Comparison of ENCODE assay signal across 21 cellular contexts in the genomic region with DNA sequence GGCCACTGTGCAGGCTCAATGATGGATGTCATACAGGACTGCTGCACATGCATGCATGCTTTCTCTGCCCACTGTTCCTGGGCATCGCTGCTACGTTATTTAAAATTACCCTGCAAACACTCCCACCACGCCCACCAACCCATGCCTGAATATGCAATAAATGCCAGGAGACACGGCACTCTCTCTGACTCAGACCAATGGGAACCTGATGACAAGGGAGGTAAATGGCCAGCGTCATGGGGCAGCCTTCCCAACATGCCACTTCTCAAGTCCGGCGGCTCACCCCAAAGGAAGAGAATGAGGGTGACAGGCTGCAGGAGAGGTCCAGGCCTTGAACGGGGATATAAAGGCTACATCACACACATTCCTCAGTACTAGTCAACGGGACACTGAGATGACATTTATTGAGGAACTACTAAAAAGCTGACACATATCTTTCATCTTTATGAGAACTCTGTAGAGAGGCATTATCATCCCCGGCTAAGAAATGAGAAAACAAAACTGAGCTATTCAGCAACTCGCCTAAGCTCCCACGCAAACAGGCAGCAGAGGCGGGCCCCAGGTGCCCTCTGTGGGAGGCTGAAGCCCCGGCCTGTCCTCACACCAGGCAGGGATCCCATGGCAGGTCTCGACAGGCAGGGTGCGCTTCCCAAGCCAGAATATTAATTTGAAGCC.
DNase-seq lines count a peak whose midpoint lies in the region; ATAC-seq and TF ChIP-seq lines count a peak whose summit lies in the region.
"Had no signal": no experiment of that assay in that cellular context is flagged by ENCODE, and none has a peak within 500 bp of the region (broad histone marks: within the 10 kb centered on the region; RNA-seq: fewer than 3 reads in every experiment).

No MANE protein-coding gene starts in this region.

- no peaks in the 10 kb centered on the region for H3K9me3 Mint-ChIP-seq in activated CD4-positive, alpha-beta T cell treated with anti-CD3 and anti-CD28 coated beads for 36 hours (ENCODE audit: low read depth)
- peaks cover 5% of the 10 kb centered on the region for H3K9me3 Mint-ChIP-seq in glutamatergic neuron (ENCODE audit: unreplicated experiment)
- H3K9me3 Mint-ChIP-seq: activated naive CD4-positive, alpha-beta T cell treated with anti-CD3 and anti-CD28 coated beads, Interleukin-2, amount 50 U/mL, for 72 hours; CD8-positive, alpha-beta memory T cell; T-cell had no signal

- WGBS in smooth muscle cell (ENCODE audit: low lambda C conversion rate): 43% methylated on average over 16 of the region's 16 CpGs
- WGBS in stomach, 5 donors: 71 to 90% (median 87%) methylated on average over 16 of the region's 16 CpGs

- no peak overlapping the region for H3K4me3 Mint-ChIP-seq in activated CD4-positive, alpha-beta T cell treated with anti-CD3 and anti-CD28 coated beads for 36 hours
- H3K4me3 Mint-ChIP-seq in glutamatergic neuron (ENCODE audit: unreplicated experiment): no peak overlapping the region
- H3K4me3 Mint-ChIP-seq: CD8-positive, alpha-beta memory T cell had no signal

- intact Hi-C loops in activated CD4-positive, alpha-beta T cell treated with anti-CD3 and anti-CD28 coated beads for 36 hours (cut with DNase I, micrococcal nuclease): loop anchor here in 1 of 2 experiments (5.0 kb wide), 1 partner anchor 33 kb away; no protein-coding TSS in a partner anchor
- intact Hi-C loops in stomach (cut with DNase I; ENCODE audit: low total_unique reads): no loop called here

- POLR2A ChIA-PET in activated CD4-positive, alpha-beta T cell treated with anti-CD3 and anti-CD28 coated beads for 36 hours (lab: Charles Lee): no interaction called here

- peaks cover 60% of the 10 kb centered on the region for H3K4me1 Mint-ChIP-seq in activated CD4-positive, alpha-beta T cell treated with anti-CD3 and anti-CD28 coated beads for 36 hours
- H3K4me1 Mint-ChIP-seq in glutamatergic neuron (ENCODE audit: low read depth, unreplicated experiment): peaks cover 47% of the 10 kb centered on the region

- TF ChIP-seq EP300 in stomach (IDR thresholded peaks at IDR 0.05): no peak

- H3K79me2 ChIP-seq in KMS-11 (ENCODE audit: insufficient read depth, low read depth) (peaks cover 15% of the 10 kb centered on the region; the same call in 1 of the 2 replicates), smooth muscle cell (ENCODE audit: low read depth) (peaks cover 22% of the 10 kb centered on the region)

- peaks cover 5% of the 10 kb centered on the region for H3F3A ChIP-seq in smooth muscle cell (ENCODE audit: low read depth)

- H3K27me3 ChIP-seq in KMS-11 (ENCODE audit: insufficient read depth, low read depth) (no peaks in the 10 kb centered on the region), smooth muscle cell (ENCODE audit: low read depth) (no peaks in the 10 kb centered on the region), stomach (no peaks in the 10 kb centered on the region)
- H3K27me3 ChIP-seq: dorsolateral prefrontal cortex, heart left ventricle had no signal

- H3K36me3 Mint-ChIP-seq in activated CD4-positive, alpha-beta T cell treated with anti-CD3 and anti-CD28 coated beads for 36 hours (ENCODE audit: low read depth): peaks cover 2% of the 10 kb centered on the region
- no peaks in the 10 kb centered on the region for H3K36me3 Mint-ChIP-seq in glutamatergic neuron (ENCODE audit: unreplicated experiment)

- H4K20me1 ChIP-seq in KMS-11 (ENCODE audit: insufficient read depth): no peaks in the 10 kb centered on the region
- peaks cover 3% of the 10 kb centered on the region for H4K20me1 ChIP-seq in smooth muscle cell (ENCODE audit: low read depth)

- H3K4me2 ChIP-seq in KMS-11: peak overlapping the region; percentile 58
- peak overlapping the region; percentile 60 for H3K4me2 ChIP-seq in smooth muscle cell

- H3K9me3 ChIP-seq in smooth muscle cell (replicated peaks; ENCODE audit: low read depth) (no peaks in the 10 kb centered on the region), stomach (no peaks in the 10 kb centered on the region)
- H3K9me3 ChIP-seq: heart left ventricle had no signal

- peak overlapping the region; percentile 29 for H3K4me3 ChIP-seq in KMS-11 (IDR thresholded peaks at IDR 0.05; ENCODE audit: insufficient read depth, low read depth, low read length)
- no peak overlapping the region for H3K4me3 ChIP-seq in smooth muscle cell
- H3K4me3 ChIP-seq in stomach: no peak overlapping the region
- H3K4me3 ChIP-seq: dorsolateral prefrontal cortex, heart left ventricle had no signal

- CTCF ChIA-PET in activated CD4-positive, alpha-beta T cell treated with anti-CD3 and anti-CD28 coated beads for 36 hours (lab: Charles Lee): interaction anchor here (0.7 kb wide), 1 partner anchor 25 kb away, joined by 3 read pairs; no protein-coding TSS in a partner anchor

- TF ChIP-seq CTCF in KMS-11 (conservative IDR thresholded peaks at IDR 0.05; ENCODE audit: low read depth, low read length) (no peak), glutamatergic neuron (IDR thresholded peaks at IDR 0.05; ENCODE audit: partially characterized antibody, unreplicated experiment) (no peak), smooth muscle cell (IDR thresholded peaks at IDR 0.05; ENCODE audit: borderline replicate concordance, insufficient read depth, poor library complexity, severe bottlenecking) (no peak), stomach (IDR thresholded peaks at IDR 0.05) (no peak)

- H3K36me3 ChIP-seq in KMS-11 (ENCODE audit: insufficient read depth): no peaks in the 10 kb centered on the region
- no peaks in the 10 kb centered on the region for H3K36me3 ChIP-seq in smooth muscle cell (ENCODE audit: low read depth)
- peaks cover 0 to 12% (median 0%) of the 10 kb centered on the region in 4 donors for H3K36me3 ChIP-seq in stomach

- peak; percentile 48 for DNase-seq in activated CD4-positive, alpha-beta T cell treated with anti-CD3 and anti-CD28 coated beads for 36 hours
- no peak for DNase-seq in activated CD4-positive, alpha-beta T cell treated with anti-CD3 and anti-CD28 coated beads for 48 hours
- no peak for DNase-seq in glutamatergic neuron
- no peak for DNase-seq in smooth muscle cell (lab: John Stamatoyannopoulos, UW; ENCODE audit: unreplicated experiment)
- no peak for DNase-seq in stomach
- DNase-seq: CD8-positive, alpha-beta memory T cell; DMS79 treated with DMSO at 0.1 percent for 48 hours; GOT3; KG1; NCI-H1436; NCI-H345; stimulated activated CD4-positive, alpha-beta T cell treated with anti-CD3 and anti-CD28 coated beads, Interleukin-4, amount 100 ng/mL, for 4 hours; trophoblast cell had no signal

- H2AFZ ChIP-seq in KMS-11 (ENCODE audit: low read depth) (peak overlapping the region; percentile 0; the same call in 1 of the 2 replicates), smooth muscle cell (ENCODE audit: low read depth) (no peak overlapping the region)

- TF ChIP-seq POLR2A in stomach (IDR thresholded peaks at IDR 0.05): no peak

- H3K27ac ChIP-seq in KMS-11 (peak overlapping the region; percentile 71), smooth muscle cell (ENCODE audit: low read depth) (peak overlapping the region; percentile 50), stomach (peak overlapping the region in 2 of 5 donors; percentile 3 to 13)

- H3K27me3 Mint-ChIP-seq in activated CD4-positive, alpha-beta T cell treated with anti-CD3 and anti-CD28 coated beads for 36 hours: no peaks in the 10 kb centered on the region
- H3K27me3 Mint-ChIP-seq in glutamatergic neuron (ENCODE audit: unreplicated experiment): peaks cover 2% of the 10 kb centered on the region
- H3K27me3 Mint-ChIP-seq: CD8-positive, alpha-beta memory T cell; T-cell had no signal

- peak overlapping the region; percentile 43 for H3K27ac Mint-ChIP-seq in activated CD4-positive, alpha-beta T cell treated with anti-CD3 and anti-CD28 coated beads for 36 hours
- peak overlapping the region; percentile 52 for H3K27ac Mint-ChIP-seq in glutamatergic neuron (ENCODE audit: unreplicated experiment)

- ATAC-seq in activated CD4-positive, alpha-beta T cell treated with anti-CD3 and anti-CD28 coated beads for 36 hours: peak; percentile 60
- no peak for ATAC-seq in GM21526 (IDR thresholded peaks at IDR 0.05; ENCODE audit: low FRiP score, unreplicated experiment)
- ATAC-seq in GM21390 (IDR thresholded peaks at IDR 0.05; ENCODE audit: unreplicated experiment): no peak
- ATAC-seq: esophagus mucosa, T-cell had no signal

- H3K4me1 ChIP-seq in KMS-11 (ENCODE audit: low read depth, poor library complexity, severe bottlenecking) (peaks cover 43% of the 10 kb centered on the region), smooth muscle cell (ENCODE audit: low read depth) (peaks cover 17% of the 10 kb centered on the region), stomach (peaks cover 0 to 50% (median 10%) of the 10 kb centered on the region in 4 donors)

- peak overlapping the region; percentile 23; the same call in 1 of the 2 replicates for H3K9ac ChIP-seq in KMS-11
- no peak overlapping the region for H3K9ac ChIP-seq in smooth muscle cell (ENCODE audit: low read depth)
